Comparison of ENCODE assay signal across 21 cellular contexts in the genomic region with DNA sequence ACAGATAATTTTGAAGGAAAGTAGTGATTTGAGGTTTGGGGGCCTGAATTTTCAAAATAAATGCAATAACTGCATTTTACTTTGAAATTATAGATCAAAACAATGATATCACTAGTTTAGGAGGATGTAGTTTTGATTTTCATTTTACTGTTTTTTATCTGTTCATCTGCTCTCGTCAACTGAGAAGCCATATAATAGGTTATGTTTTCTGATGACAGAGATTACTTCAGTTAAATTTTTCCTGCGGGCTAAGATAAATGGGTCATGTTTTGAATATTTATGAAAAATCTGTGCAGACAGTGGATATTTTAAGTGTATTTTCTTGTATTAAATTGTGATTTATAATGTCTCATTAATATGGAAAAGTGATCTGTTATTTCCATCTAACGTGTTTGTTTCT.
"Had no signal": no experiment of that assay in that cellular context is flagged by ENCODE, and none has a peak within 500 bp of the region (broad histone marks: within the 10 kb centered on the region; RNA-seq: fewer than 3 reads in every experiment).

No MANE protein-coding gene starts in this region.

- H3K4me3 Mint-ChIP-seq: immature natural killer cell, mesothelial cell of epicardium had no signal

- H3K27me3 ChIP-seq: dorsolateral prefrontal cortex, esophagus muscularis mucosa, foreskin keratinocyte, gastroesophageal sphincter, heart left ventricle, hepatocyte, left lung had no signal

- H3K4me1 ChIP-seq: esophagus muscularis mucosa, gastroesophageal sphincter, heart left ventricle, left lung, lower lobe of right lung had no signal

- H3K9me3 Mint-ChIP-seq: mesothelial cell of epicardium had no signal

- H3K36me3 Mint-ChIP-seq: mesothelial cell of epicardium had no signal

- H3K36me3 ChIP-seq: esophagus muscularis mucosa, gastroesophageal sphincter, heart left ventricle, left lung, lower lobe of right lung had no signal

- H3K27ac ChIP-seq: coronary artery, dorsolateral prefrontal cortex, esophagus muscularis mucosa, foreskin keratinocyte, gastroesophageal sphincter, heart left ventricle, hepatocyte, left lung, lower lobe of right lung had no signal

- H2AFZ ChIP-seq: hepatocyte had no signal

- ATAC-seq: foreskin keratinocyte, gastroesophageal sphincter, heart left ventricle, left cardiac atrium, left lung, left ventricle myocardium superior, lower lobe of right lung, mucosa of descending colon had no signal

- H3K9me3 ChIP-seq: esophagus muscularis mucosa, gastroesophageal sphincter, heart left ventricle, left lung, lower lobe of right lung, mucosa of descending colon had no signal

- H3K4me2 ChIP-seq: hepatocyte had no signal

- H3K4me3 ChIP-seq: coronary artery, dorsolateral prefrontal cortex, esophagus muscularis mucosa, gastroesophageal sphincter, heart left ventricle, hepatocyte, left lung, lower lobe of right lung, mucosa of descending colon had no signal

- FAIRE-seq: endothelial cell of umbilical vein had no signal

- H3K4me1 Mint-ChIP-seq: immature natural killer cell had no signal

- H3K79me2 ChIP-seq: hepatocyte had no signal

- DNase-seq: dermis blood vessel endothelial cell; dorsolateral prefrontal cortex; effector CD4-positive, alpha-beta T cell; effector memory CD4-positive, alpha-beta T cell; foreskin keratinocyte; heart left ventricle; hypothalamus; immature natural killer cell; islet precursor cell; left cardiac atrium; left lung; left ventricle myocardium superior; lower lobe of right lung; mesenchymal stem cell; mucosa of descending colon had no signal

- H3K27ac Mint-ChIP-seq: immature natural killer cell, mesothelial cell of epicardium had no signal
